Comparison of ENCODE assay signal across 9 cellular contexts in the genomic region with DNA sequence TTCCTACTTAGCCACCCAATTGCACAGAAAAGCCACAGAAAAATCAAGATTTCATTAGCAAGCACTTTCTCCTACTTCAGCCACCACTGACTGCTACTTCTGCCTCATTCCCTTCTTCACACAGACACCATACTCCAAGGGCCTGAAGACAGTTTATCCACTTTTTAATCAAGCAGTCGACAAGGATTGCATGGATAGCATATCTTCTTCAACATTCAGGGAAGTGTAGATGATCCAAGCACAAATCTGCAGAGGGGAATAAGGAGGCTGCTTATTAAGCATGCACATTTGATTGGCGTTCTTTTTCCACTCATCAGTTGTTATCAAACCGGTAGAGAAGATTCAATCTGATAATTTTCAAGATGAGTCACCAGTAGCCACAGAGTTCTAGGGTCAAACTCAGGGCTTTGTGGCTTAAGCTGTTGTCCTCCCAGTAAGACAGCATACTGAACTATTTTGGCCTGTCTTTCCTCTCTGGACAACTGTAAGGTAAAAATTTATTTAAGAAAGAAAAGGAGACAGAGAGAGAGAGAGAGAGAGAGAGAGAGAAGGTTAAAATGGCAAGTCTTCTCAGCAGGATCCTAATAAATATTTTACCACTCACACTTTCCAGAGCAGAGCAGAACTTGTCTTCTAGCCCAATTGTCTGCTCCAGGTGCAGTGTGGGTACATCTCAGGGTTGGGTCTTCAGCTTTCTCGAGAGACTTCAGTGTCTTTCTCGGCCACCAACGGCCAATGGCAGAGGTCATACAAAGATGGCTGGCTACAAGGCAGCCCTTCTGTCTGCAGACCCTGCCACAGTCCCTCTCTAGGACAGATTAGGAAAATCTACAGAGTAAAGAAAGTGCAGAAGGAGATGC.
A peak's percentile ranks its signal among the peaks of the same experiment; 100 is the strongest.
DNase-seq lines count a peak whose midpoint lies in the region; ATAC-seq, FAIRE-seq and TF ChIP-seq lines count a peak whose summit lies in the region.
"Had no signal": no experiment of that assay in that cellular context is flagged by ENCODE, and none has a peak within 500 bp of the region (broad histone marks: within the 10 kb centered on the region; RNA-seq: fewer than 3 reads in every experiment).

No MANE protein-coding gene starts in this region.

- H3K27ac Mint-ChIP-seq in activated CD8-positive, alpha-beta memory T cell treated with anti-CD3 and anti-CD28 coated beads, Interleukin-2, amount 10 ng/mL, durations not matched to agents 7 days and 5 days, result peak overlapping the region; percentile 71
- H3K27ac Mint-ChIP-seq in T-cell, result peak overlapping the region; percentile 63 to 71

- peak; percentile 57 for DNase-seq in activated CD8-positive, alpha-beta memory T cell treated with anti-CD3 and anti-CD28 coated beads, Interleukin-2, amount 10 ng/mL, durations not matched to agents 7 days and 5 days
- no peak for DNase-seq in activated CD8-positive, alpha-beta memory T cell treated with anti-CD3 and anti-CD28 coated beads, Interleukin-2, amount 50 U/mL, for 4 hours
- DNase-seq in T-cell (no peak), myocyte (ENCODE audit: low read depth) (peak; percentile 40), ecto neural progenitor cell (ENCODE audit: low spot score) (no peak), kidney (no peak), dedifferentiated amniotic fluid mesenchymal stem cell (ENCODE audit: extremely low spot score) (no peak)

- H3K9me3 ChIP-seq in kidney (ENCODE audit: control insufficient read depth in 1 of 2, low read length in 2 of 2), result no peaks in the 10 kb centered on the region
- H3K9me3 ChIP-seq: neutrophil had no signal

- H3K4me1 ChIP-seq in kidney (ENCODE audit: control insufficient read depth in 1 of 2, insufficient read depth in 1 of 2, low read depth in 1 of 2, low read length in 2 of 2), result peaks cover 0 to 5% of the 10 kb centered on the region in 2 donors

- no peak overlapping the region for H3K4me3 ChIP-seq in kidney (ENCODE audit: low read length in 2 of 2)

- H3K4me3 Mint-ChIP-seq in activated CD8-positive, alpha-beta memory T cell treated with anti-CD3 and anti-CD28 coated beads, Interleukin-2, amount 10 ng/mL, durations not matched to agents 7 days and 5 days, result peak overlapping the region; percentile 8
- H3K4me3 Mint-ChIP-seq in T-cell, result no peak overlapping the region

- no peak overlapping the region for H3K27ac ChIP-seq in kidney (ENCODE audit: low read depth in 2 of 2, low read length in 2 of 2)
- H3K27ac ChIP-seq: neutrophil had no signal

- ATAC-seq in activated CD8-positive, alpha-beta memory T cell treated with anti-CD3 and anti-CD28 coated beads, Interleukin-2, amount 10 ng/mL, durations not matched to agents 7 days and 5 days, result peak; percentile 83
- ATAC-seq in HG02884 (IDR thresholded peaks at IDR 0.05; ENCODE audit: unreplicated experiment) (peak; percentile 98), T-cell (replicated peaks in 1 of 4) (peak in 1 of 4 experiments; percentile 52)

- H3K9me3 Mint-ChIP-seq in activated CD8-positive, alpha-beta memory T cell treated with anti-CD3 and anti-CD28 coated beads, Interleukin-2, amount 10 ng/mL, durations not matched to agents 7 days and 5 days (ENCODE audit: low read depth), result no peaks in the 10 kb centered on the region
- no peaks in the 10 kb centered on the region for H3K9me3 Mint-ChIP-seq in T-cell

- H3K9ac ChIP-seq in kidney (ENCODE audit: low read length in 2 of 2), result no peak overlapping the region

- POLR2A ChIA-PET in T-cell (lab: Charles Lee), result interaction anchor here in 1 of 2 donors (0.5 kb wide), 1 partner anchor 29 kb away, joined by 11 read pairs; no protein-coding TSS in a partner anchor

- FAIRE-seq in kidney (lab: Jason Lieb, UNC), result no peak

- intact Hi-C loops in kidney (cut with DNase I), result no loop called here

- H3K36me3 Mint-ChIP-seq in activated CD8-positive, alpha-beta memory T cell treated with anti-CD3 and anti-CD28 coated beads, Interleukin-2, amount 10 ng/mL, durations not matched to agents 7 days and 5 days, result peaks cover 30% of the 10 kb centered on the region
- no peaks in the 10 kb centered on the region for H3K36me3 Mint-ChIP-seq in T-cell

- peaks cover 58% of the 10 kb centered on the region for H3K4me1 Mint-ChIP-seq in activated CD8-positive, alpha-beta memory T cell treated with anti-CD3 and anti-CD28 coated beads, Interleukin-2, amount 10 ng/mL, durations not matched to agents 7 days and 5 days
- peaks cover 21 to 40% (median 26%) of the 10 kb centered on the region in 3 donors for H3K4me1 Mint-ChIP-seq in T-cell

- H3K27me3 Mint-ChIP-seq in activated CD8-positive, alpha-beta memory T cell treated with anti-CD3 and anti-CD28 coated beads, Interleukin-2, amount 10 ng/mL, durations not matched to agents 7 days and 5 days, result no peaks in the 10 kb centered on the region
- H3K27me3 Mint-ChIP-seq in T-cell, result no peaks in the 10 kb centered on the region

- H3K36me3 ChIP-seq in kidney (ENCODE audit: control insufficient read depth in 1 of 2, insufficient read depth in 2 of 2, low read length in 2 of 2), result no peaks in the 10 kb centered on the region
- H3K36me3 ChIP-seq: neutrophil had no signal

- no peak for TF ChIP-seq CTCF in kidney (IDR thresholded peaks at IDR 0.05; ENCODE audit: borderline replicate concordance, extremely low read depth, insufficient read depth)

- CTCF ChIA-PET in activated CD8-positive, alpha-beta memory T cell treated with anti-CD3 and anti-CD28 coated beads, Interleukin-2, amount 10 ng/mL, durations not matched to agents 7 days and 5 days (lab: Charles Lee), result interaction anchor here (0.6 to 2.1 kb wide), 5 partner anchors 10 to 187 kb away, joined by 3 to 5 read pairs (median 4); no protein-coding TSS in a partner anchor
- CTCF ChIA-PET in T-cell (lab: Charles Lee), result no interaction called here

Comparison
In these comparisons a context has a peak if more than half of its experiments do, and no peak if none do; other contexts are left out.
1. DNase-seq: peak in activated CD8-positive, alpha-beta memory T cell treated with anti-CD3 and anti-CD28 coated beads, Interleukin-2, amount 10 ng/mL, durations not matched to agents 7 days and 5 days (single experiment) and myocyte (single experiment); none in activated CD8-positive, alpha-beta memory T cell treated with anti-CD3 and anti-CD28 coated beads, Interleukin-2, amount 50 U/mL, for 4 hours (single experiment), T-cell (0 of 34), ecto neural progenitor cell (single experiment), kidney (single experiment) and dedifferentiated amniotic fluid mesenchymal stem cell (single experiment).